28 cellular contexts compared by ENCODE assay signal in the genomic region with DNA sequence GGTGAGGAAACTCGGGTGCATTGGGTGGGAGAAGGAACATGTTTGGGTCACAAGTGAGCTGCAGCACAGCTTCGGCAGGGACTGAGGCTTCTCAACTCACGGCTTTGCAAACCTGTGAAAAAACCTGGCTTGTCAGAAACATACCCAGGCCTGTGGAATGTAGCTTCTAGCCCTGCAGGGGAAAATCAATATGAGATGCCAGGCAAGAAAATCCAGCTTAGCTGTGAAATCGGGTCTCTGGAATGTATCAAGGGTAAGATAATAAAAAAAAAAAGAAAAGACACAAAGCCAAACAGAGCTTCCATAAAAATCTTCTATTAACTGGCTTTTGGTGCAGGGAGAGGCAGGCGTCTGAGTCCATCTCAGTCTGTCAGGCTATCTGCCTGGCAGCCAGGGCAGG.
"Had no signal": no experiment of that assay in that cellular context is flagged by ENCODE, and none has a peak within 500 bp of the region (broad histone marks: within the 10 kb centered on the region; RNA-seq: fewer than 3 reads in every experiment).

No MANE protein-coding gene starts in this region.

- H3K4me3 Mint-ChIP-seq: activated CD4-positive, alpha-beta memory T cell treated with anti-CD3 and anti-CD28 coated beads for 36 hours; activated CD4-positive, alpha-beta T cell treated with anti-CD3 and anti-CD28 coated beads, Interleukin-2, amount 10 ng/mL, durations not matched to agents 24 days and 14 days; activated naive CD8-positive, alpha-beta T cell treated with anti-CD3 and anti-CD28 coated beads for 36 hours; natural killer cell treated with Interleukin-12 subunit alpha and Interleukin-12 subunit beta and Interleukin-15 and Interleukin-18, amount 100 ng/mL, for 72 hours; stimulated activated naive B cell treated with anti-CD40 and anti-IgM and Interleukin-4, amounts not matched to agents 10 μg/mL and 1 μg/mL and 100 μg/mL, for 72 hours; T-helper 1 cell treated with Interleukin-12 subunit alpha and Interleukin-12 subunit beta and Interleukin-4 antibody, amounts not matched to agents 30 μg/mL and 1 μg/mL, for 36 hours had no signal

- ATAC-seq: foreskin keratinocyte; heart right ventricle; left lung; lower lobe of right lung; natural killer cell treated with Interleukin-12 subunit alpha and Interleukin-12 subunit beta and Interleukin-15 and Interleukin-18, amount 100 ng/mL, for 72 hours; sciatic nerve; stimulated activated naive B cell treated with anti-CD40 and anti-IgM and Interleukin-4, amounts not matched to agents 10 μg/mL and 1 μg/mL and 100 μg/mL, for 72 hours had no signal

- DNase-seq: activated CD4-positive, alpha-beta memory T cell treated with anti-CD3 and anti-CD28 coated beads for 36 hours; activated CD4-positive, alpha-beta T cell treated with anti-CD3 and anti-CD28 coated beads, Interleukin-2, amount 10 ng/mL, durations not matched to agents 24 days and 14 days; activated CD4-positive, CD25-positive, alpha-beta regulatory T cell treated with anti-CD3 and anti-CD28 coated beads, Interleukin-2, amount 50 U/mL, for 72 hours; activated effector memory CD4-positive, alpha-beta T cell treated with Interleukin-2 at 50 U/mL for 16 hours; activated naive CD4-positive, alpha-beta T cell treated with Interleukin-2 at 50 U/mL for 16 hours; activated naive CD8-positive, alpha-beta T cell treated with anti-CD3 and anti-CD28 coated beads for 36 hours; activated T-cell treated with anti-CD3 and anti-CD28 coated beads, Interleukin-2, amount 50 U/mL, for 48 hours; adrenal gland; caudate nucleus; foreskin keratinocyte; heart right ventricle; left lung; lower lobe of right lung; mesenchymal stem cell; retina; stimulated activated CD4-positive, alpha-beta T cell treated with anti-CD3 and anti-CD28 coated beads, Interleukin-4, amount 100 ng/mL, for 24 hours; stimulated activated CD8-positive, alpha-beta memory T cell treated with anti-CD3 and anti-CD28 coated beads, Interleukin-4, amount 100 ng/mL, for 48 hours; stimulated activated naive B cell treated with anti-CD40 and anti-IgM and Interleukin-4, amounts not matched to agents 10 μg/mL and 1 μg/mL and 100 μg/mL, for 72 hours; stomach; SW 1271; T1000; thyroid gland had no signal

- H3K4me3 ChIP-seq: adrenal gland, ascending aorta, esophagus muscularis mucosa, heart right ventricle, left lung, lower lobe of right lung, skin epidermis, stomach, thyroid gland had no signal

- H3K9me3 ChIP-seq: adrenal gland, ascending aorta, esophagus muscularis mucosa, heart right ventricle, left lung, lower lobe of right lung, stomach, thyroid gland had no signal

- H3K27ac Mint-ChIP-seq: activated CD4-positive, alpha-beta memory T cell treated with anti-CD3 and anti-CD28 coated beads for 36 hours; activated CD4-positive, alpha-beta T cell treated with anti-CD3 and anti-CD28 coated beads, Interleukin-2, amount 10 ng/mL, durations not matched to agents 24 days and 14 days; activated naive CD8-positive, alpha-beta T cell treated with anti-CD3 and anti-CD28 coated beads for 36 hours; natural killer cell treated with Interleukin-12 subunit alpha and Interleukin-12 subunit beta and Interleukin-15 and Interleukin-18, amount 100 ng/mL, for 72 hours; stimulated activated naive B cell treated with anti-CD40 and anti-IgM and Interleukin-4, amounts not matched to agents 10 μg/mL and 1 μg/mL and 100 μg/mL, for 72 hours; T-helper 1 cell treated with Interleukin-12 subunit alpha and Interleukin-12 subunit beta and Interleukin-4 antibody, amounts not matched to agents 30 μg/mL and 1 μg/mL, for 36 hours had no signal

- H3K27ac ChIP-seq: adrenal gland, ascending aorta, esophagus muscularis mucosa, foreskin keratinocyte, heart right ventricle, left lung, lower lobe of right lung, stomach, thyroid gland had no signal

- H3K9me3 Mint-ChIP-seq: activated CD4-positive, alpha-beta memory T cell treated with anti-CD3 and anti-CD28 coated beads for 36 hours; activated CD4-positive, alpha-beta T cell treated with anti-CD3 and anti-CD28 coated beads, Interleukin-2, amount 10 ng/mL, durations not matched to agents 24 days and 14 days; activated naive CD8-positive, alpha-beta T cell treated with anti-CD3 and anti-CD28 coated beads for 36 hours; natural killer cell treated with Interleukin-12 subunit alpha and Interleukin-12 subunit beta and Interleukin-15 and Interleukin-18, amount 100 ng/mL, for 72 hours; stimulated activated naive B cell treated with anti-CD40 and anti-IgM and Interleukin-4, amounts not matched to agents 10 μg/mL and 1 μg/mL and 100 μg/mL, for 72 hours; T-helper 1 cell treated with Interleukin-12 subunit alpha and Interleukin-12 subunit beta and Interleukin-4 antibody, amounts not matched to agents 30 μg/mL and 1 μg/mL, for 36 hours had no signal

- H3K27me3 Mint-ChIP-seq: activated CD4-positive, alpha-beta memory T cell treated with anti-CD3 and anti-CD28 coated beads for 36 hours; activated CD4-positive, alpha-beta T cell treated with anti-CD3 and anti-CD28 coated beads, Interleukin-2, amount 10 ng/mL, durations not matched to agents 24 days and 14 days; activated naive CD8-positive, alpha-beta T cell treated with anti-CD3 and anti-CD28 coated beads for 36 hours; natural killer cell treated with Interleukin-12 subunit alpha and Interleukin-12 subunit beta and Interleukin-15 and Interleukin-18, amount 100 ng/mL, for 72 hours; stimulated activated naive B cell treated with anti-CD40 and anti-IgM and Interleukin-4, amounts not matched to agents 10 μg/mL and 1 μg/mL and 100 μg/mL, for 72 hours had no signal

- H3K27me3 ChIP-seq: adrenal gland, ascending aorta, esophagus muscularis mucosa, foreskin keratinocyte, heart right ventricle, left lung, stomach, thyroid gland had no signal
